In the genomic region with DNA sequence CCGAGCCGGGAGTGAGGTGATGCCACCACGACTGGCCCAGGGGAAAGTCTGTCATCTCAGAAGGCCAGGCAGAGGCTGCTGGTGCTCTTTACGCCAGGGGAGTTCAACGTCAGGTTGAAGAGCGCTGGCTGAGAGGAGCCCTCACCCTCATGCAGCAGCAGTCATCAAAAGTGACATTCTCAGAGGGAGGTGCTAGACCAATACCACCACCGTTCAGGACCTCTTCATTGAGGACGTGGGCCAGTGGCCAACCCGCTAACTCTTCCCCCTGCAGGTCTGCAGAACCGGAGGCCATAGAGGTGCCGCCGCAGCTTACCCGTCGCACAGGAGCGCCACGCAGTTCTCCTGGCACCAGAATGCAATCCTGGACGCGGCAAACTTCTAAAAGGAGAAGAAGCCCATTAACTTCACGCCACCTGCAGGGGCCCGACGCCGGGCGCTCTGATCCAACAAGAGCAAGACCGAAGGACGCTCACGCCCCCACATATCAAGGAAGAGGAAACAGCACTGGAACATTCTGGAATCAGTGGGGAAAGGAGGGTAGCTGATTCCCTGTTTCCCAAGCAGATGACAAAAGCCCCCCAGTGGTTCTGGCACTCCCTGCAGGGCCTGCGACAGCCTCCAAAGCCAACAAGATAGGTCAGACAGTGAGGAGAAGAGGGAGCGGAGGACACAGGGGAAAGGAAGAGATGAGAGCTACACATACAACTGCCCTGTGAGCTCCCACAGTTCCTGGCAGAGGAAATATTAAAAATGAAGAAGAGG, we compare ENCODE assay signal across 25 cellular contexts.
"Had no signal": no experiment of that assay in that cellular context is flagged by ENCODE, and none has a peak within 500 bp of the region (broad histone marks: within the 10 kb centered on the region; RNA-seq: fewer than 3 reads in every experiment).

No MANE protein-coding gene starts in this region.

- DNase-seq: activated CD4-positive, alpha-beta memory T cell treated with anti-CD3 and anti-CD28 coated beads for 36 hours; activated CD4-positive, alpha-beta T cell treated with anti-CD3 and anti-CD28 coated beads for 48 hours; activated CD4-positive, CD25-positive, alpha-beta regulatory T cell treated with anti-CD3 and anti-CD28 coated beads, Interleukin-2, amount 50 U/mL, for 72 hours; activated naive CD8-positive, alpha-beta T cell treated with anti-CD3 and anti-CD28 coated beads, Interleukin-2, amount 50 U/mL, for 24 hours; amniotic stem cell; body of pancreas; central memory CD4-positive, alpha-beta T cell; MG63; MV-4-11; NCI-H1105; NCI-H1436; NCI-H1694 treated with DMSO at 0.1 percent for 48 hours; NCI-H2029 treated with DMSO at 0.1 percent for 48 hours; NCI-H345; NCI-H510A; NCI-H526 treated with DMSO at 0.1 percent for 48 hours; NCI-H82; RPMI8226 had no signal

- H3K9me3 ChIP-seq: ascending aorta, body of pancreas, MG63, SJSA1 had no signal

- FAIRE-seq: bronchial epithelial cell had no signal

- H3K4me3 Mint-ChIP-seq: activated CD4-positive, alpha-beta memory T cell treated with anti-CD3 and anti-CD28 coated beads for 36 hours; activated naive CD4-positive, alpha-beta T cell treated with anti-CD3 and anti-CD28 coated beads, Interleukin-2, amount 50 U/mL, for 24 hours; activated naive CD8-positive, alpha-beta T cell treated with anti-CD3 and anti-CD28 coated beads, Interleukin-2, amount 50 U/mL, for 24 hours; T-helper 1 cell treated with Interleukin-12 subunit alpha and Interleukin-12 subunit beta and Interleukin-4 antibody, amounts not matched to agents 30 μg/mL and 1 μg/mL, for 36 hours had no signal

- H3K27me3 ChIP-seq: ascending aorta, body of pancreas, MG63, SJSA1 had no signal

- ATAC-seq: activated naive CD8-positive, alpha-beta T cell treated with anti-CD3 and anti-CD28 coated beads, Interleukin-2, amount 50 U/mL, for 24 hours; body of pancreas; Panc1; Right ventricle myocardium inferior had no signal

- H3K4me1 ChIP-seq: ascending aorta, body of pancreas, SJSA1 had no signal

- H3K27me3 Mint-ChIP-seq: activated CD4-positive, alpha-beta memory T cell treated with anti-CD3 and anti-CD28 coated beads for 36 hours; activated naive CD4-positive, alpha-beta T cell treated with anti-CD3 and anti-CD28 coated beads, Interleukin-2, amount 50 U/mL, for 24 hours; activated naive CD8-positive, alpha-beta T cell treated with anti-CD3 and anti-CD28 coated beads, Interleukin-2, amount 50 U/mL, for 24 hours had no signal

- H3K9me3 Mint-ChIP-seq: activated CD4-positive, alpha-beta memory T cell treated with anti-CD3 and anti-CD28 coated beads for 36 hours; activated naive CD4-positive, alpha-beta T cell treated with anti-CD3 and anti-CD28 coated beads, Interleukin-2, amount 50 U/mL, for 24 hours; activated naive CD8-positive, alpha-beta T cell treated with anti-CD3 and anti-CD28 coated beads, Interleukin-2, amount 50 U/mL, for 24 hours; T-helper 1 cell treated with Interleukin-12 subunit alpha and Interleukin-12 subunit beta and Interleukin-4 antibody, amounts not matched to agents 30 μg/mL and 1 μg/mL, for 36 hours had no signal

- H3K4me3 ChIP-seq: ascending aorta, body of pancreas, MG63, SJSA1 had no signal

- H3K27ac ChIP-seq: ascending aorta, body of pancreas, SJSA1 had no signal

- H3K27ac Mint-ChIP-seq: activated CD4-positive, alpha-beta memory T cell treated with anti-CD3 and anti-CD28 coated beads for 36 hours; activated naive CD4-positive, alpha-beta T cell treated with anti-CD3 and anti-CD28 coated beads, Interleukin-2, amount 50 U/mL, for 24 hours; activated naive CD8-positive, alpha-beta T cell treated with anti-CD3 and anti-CD28 coated beads, Interleukin-2, amount 50 U/mL, for 24 hours; T-helper 1 cell treated with Interleukin-12 subunit alpha and Interleukin-12 subunit beta and Interleukin-4 antibody, amounts not matched to agents 30 μg/mL and 1 μg/mL, for 36 hours had no signal
